8 cellular contexts compared by ENCODE assay signal in genomic region chr14:58501214-58501816, GRCh38.
DNase-seq lines count a peak whose midpoint lies in the region; ATAC-seq, FAIRE-seq and TF ChIP-seq lines count a peak whose summit lies in the region.

No MANE protein-coding gene starts in this region.

- H3K27ac ChIP-seq in CD4-positive, alpha-beta T cell (ENCODE audit: low read depth, low read length), result no peak overlapping the region
- H3K27ac ChIP-seq in K562 (ENCODE audit: extremely low read depth, low read depth, low read length), result no peak overlapping the region

- no peaks in the 10 kb centered on the region for H3K9me3 Mint-ChIP-seq in CD4-positive, alpha-beta T cell

- no peaks in the 10 kb centered on the region for H3K9me1 ChIP-seq in K562 (ENCODE audit: control insufficient read depth, insufficient read depth, low read length)

- TF ChIP-seq RAD21 in K562 (CRISPR knock-in tag; conservative IDR thresholded peaks at IDR 0.05 in 1 of 2, IDR thresholded peaks at IDR 0.05 in 1 of 2), result peak; percentile 76 to 82

- H3K79me2 ChIP-seq in K562 (ENCODE audit: control insufficient read depth, insufficient read depth, low read length), result no peaks in the 10 kb centered on the region

- TF ChIP-seq POLR2A in K562 (conservative IDR thresholded peaks at IDR 0.05), result no peak

- H3K36me3 Mint-ChIP-seq in CD4-positive, alpha-beta T cell (ENCODE audit: low read depth), result peaks cover 58% of the 10 kb centered on the region

- no peak overlapping the region for H3K4me3 ChIP-seq in K562

- H3K9me3 ChIP-seq in CD4-positive, alpha-beta T cell (ENCODE audit: control insufficient read depth, low read length), result no peaks in the 10 kb centered on the region
- no peaks in the 10 kb centered on the region for H3K9me3 ChIP-seq in K562 (replicated peaks; ENCODE audit: control insufficient read depth, insufficient read depth, low read depth, low read length)

- POLR2A ChIA-PET in CD4-positive, alpha-beta T cell (lab: Charles Lee), result interaction anchor here (1.0 to 1.6 kb wide), 2 partner anchors 137 to 554 kb away, joined by 3 to 4 read pairs; partner anchors contain the start of gene DACT1
- POLR2A ChIA-PET in K562 (lab: Yijun Ruan, JAX), result interaction anchor here (0.8 kb wide), 2 partner anchors 23 to 394 kb away, joined by 3 to 4 read pairs; no protein-coding TSS in a partner anchor

- CTCF ChIA-PET in CD4-positive, alpha-beta T cell (lab: Charles Lee), result interaction anchor here (0.6 to 1.8 kb wide), 26 partner anchors 9 to 1076 kb away, joined by 3 to 19 read pairs (median 4); partner anchors contain the start of gene CCDC175
- CTCF ChIA-PET in K562 (lab: Yijun Ruan, JAX; ENCODE audit: low intra/inter-chr PET ratio), result interaction anchor here (0.8 to 1.2 kb wide), 3 partner anchors 555 to 943 kb away, joined by 3 to 5 read pairs (median 3); no protein-coding TSS in a partner anchor

- H3K27me3 Mint-ChIP-seq in CD4-positive, alpha-beta T cell, result no peaks in the 10 kb centered on the region

- TF ChIP-seq CTCF in CD4-positive, alpha-beta T cell (IDR thresholded peaks at IDR 0.05), result peak; percentile 82
- TF ChIP-seq CTCF in K562 (IDR thresholded peaks at IDR 0.05 in 2 of 3, conservative IDR thresholded peaks at IDR 0.05 in 1 of 3; ENCODE audit: insufficient read depth in 2 of 3, low read depth in 1 of 3, low read length in 3 of 3), result peak; percentile 54 to 75 (median 59); a peak in 5 of 6 replicates

- peak; percentile 42 for FAIRE-seq in K562 (lab: Jason Lieb, UNC)

- in situ Hi-C loops in K562 (cut with MboI), result no loop called here

- 33% methylated on average over 3 of the region's 3 CpGs for WGBS in K562 (ENCODE audit: insufficient coverage, low coverage, missing lambda C conversion rate)

- peak; percentile 71 for ATAC-seq in CD4-positive, alpha-beta T cell (ENCODE audit: poor library complexity)
- ATAC-seq in GM18858 (IDR thresholded peaks at IDR 0.05; ENCODE audit: unreplicated experiment) (peak; percentile 76), K562 (peak; percentile 83)

- peaks cover 22% of the 10 kb centered on the region; the same call in 2 of the 3 replicates for H3K36me3 ChIP-seq in K562 (ENCODE audit: control insufficient read depth, insufficient read depth, low read length)

- DNase-seq in CD4-positive, alpha-beta T cell, result peak in 1 of 10 experiments; percentile 21
- DNase-seq in HuH-7.5 (ENCODE audit: low spot score) (peak; percentile 18), NCI-H82 treated with DMSO at 0.1 percent for 48 hours (lab: John Stamatoyannopoulos, UW; ENCODE audit: unreplicated experiment) (peak; percentile 43), K562 (ENCODE audit: extremely low read depth in 1 of 4, low spot score in 3 of 4) (peak; percentile 9 to 49 (median 20)), iPS-NIHi7 (ENCODE audit: extremely low spot score) (peak; percentile 56), activated T-cell treated with anti-CD3 and anti-CD28 coated beads for 4 hours (no peak)
- peak; percentile 32 for DNase-seq in stimulated activated CD4-positive, alpha-beta T cell treated with anti-CD3 and anti-CD28 coated beads, Interleukin-4, amount 100 ng/mL, for 24 hours

- no peaks in the 10 kb centered on the region for H3K4me1 Mint-ChIP-seq in CD4-positive, alpha-beta T cell (ENCODE audit: low read depth)

- H3K27ac Mint-ChIP-seq in CD4-positive, alpha-beta T cell, result no peak overlapping the region

- no TSS peak for BruUV-seq in K562 (replicated peaks; lab: Mats Ljungman, UMichigan)

- H3K4me2 ChIP-seq in K562 (ENCODE audit: insufficient read depth, low read length), result no peak overlapping the region

- no peak overlapping the region for H3K4me3 Mint-ChIP-seq in CD4-positive, alpha-beta T cell

- H3K9ac ChIP-seq in K562 (ENCODE audit: insufficient read depth in 1 of 2, low read depth in 2 of 2, low read length in 2 of 2), result no peak overlapping the region

- H4K20me1 ChIP-seq in K562 (replicated peaks; ENCODE audit: control insufficient read depth, insufficient read depth, low read length), result no peaks in the 10 kb centered on the region

- H2AFZ ChIP-seq in K562 (ENCODE audit: low read depth, low read length), result no peak overlapping the region

- intact Hi-C loops in CD4-positive, alpha-beta T cell (cut with DNase I, micrococcal nuclease), result loop anchor here (1.0 to 5.0 kb wide), 7 partner anchors 136 to 941 kb away; partner anchors contain the start of gene DACT1 (in 1 of the 2)
- intact Hi-C loops in K562 (cut with micrococcal nuclease), result loop anchor here (5.0 to 10.0 kb wide), 4 partner anchors 136 to 621 kb away; partner anchors contain the start of gene DACT1

- TF ChIP-seq EP300 in K562 (IDR thresholded peaks at IDR 0.05; ENCODE audit: low read length), result no peak

- H3K27me3 ChIP-seq in CD4-positive, alpha-beta T cell (ENCODE audit: control insufficient read depth, insufficient read depth, low read length), result no peaks in the 10 kb centered on the region
- H3K27me3 ChIP-seq in K562 (ENCODE audit: control insufficient read depth in 2 of 2, insufficient read depth in 2 of 2, low read length in 2 of 2), result no peaks in the 10 kb centered on the region

- no peaks in the 10 kb centered on the region for H3K4me1 ChIP-seq in K562 (replicated peaks in 1 of 2; ENCODE audit: control insufficient read depth in 2 of 2, insufficient read depth in 2 of 2, low read length in 2 of 2)

TF ChIP-seq in K562, 482 proteins besides CTCF, POLR2A, EP300 and RAD21:
- TF ChIP-seq HMBOX1 (IDR thresholded peaks at IDR 0.05), result peak; percentile 72
- TF ChIP-seq CHCHD3 (CRISPR knock-in tag; IDR thresholded peaks at IDR 0.05), result no peak
- peak; percentile 47 for TF ChIP-seq SMC3 (conservative IDR thresholded peaks at IDR 0.05; ENCODE audit: insufficient read depth, low read depth, low read length)
- TF ChIP-seq, protein P1, sequence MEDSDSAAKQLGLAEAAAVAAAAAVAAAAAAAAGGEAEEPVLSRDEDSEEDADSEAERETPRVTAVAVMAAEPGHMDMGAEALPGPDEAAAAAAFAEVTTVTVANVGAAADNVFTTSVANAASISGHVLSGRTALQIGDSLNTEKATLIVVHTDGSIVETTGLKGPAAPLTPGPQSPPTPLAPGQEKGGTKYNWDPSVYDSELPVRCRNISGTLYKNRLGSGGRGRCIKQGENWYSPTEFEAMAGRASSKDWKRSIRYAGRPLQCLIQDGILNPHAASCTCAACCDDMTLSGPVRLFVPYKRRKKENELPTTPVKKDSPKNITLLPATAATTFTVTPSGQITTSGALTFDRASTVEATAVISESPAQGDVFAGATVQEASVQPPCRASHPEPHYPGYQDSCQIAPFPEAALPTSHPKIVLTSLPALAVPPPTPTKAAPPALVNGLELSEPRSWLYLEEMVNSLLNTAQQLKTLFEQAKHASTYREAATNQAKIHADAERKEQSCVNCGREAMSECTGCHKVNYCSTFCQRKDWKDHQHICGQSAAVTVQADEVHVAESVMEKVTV (CRISPR knock-in tag; IDR thresholded peaks at IDR 0.05), result peak; percentile 71
